In genomic region chr2:142144547-142144946, GRCh38 we compare ENCODE assay signal across 8 cellular contexts. TPM values are rescaled to one million over a fixed set of nuclear protein-coding genes. Genes with fewer than 3 reads are reported as not detected.
"Had no signal": no experiment of that assay in that cellular context is flagged by ENCODE, and none has a peak within 500 bp of the region (broad histone marks: within the 10 kb centered on the region; RNA-seq: fewer than 3 reads in every experiment).

No MANE protein-coding gene starts in this region.

- H3K4me3 ChIP-seq: GM23248, HAP-1, K562 had no signal

- ATAC-seq: HCT116, K562 had no signal

- DNase-seq: GM23248, GOT3, H7, HFFc6, IMR-90 had no signal

RNA-seq across cellular contexts. Expression of gene LRP1B, which starts 13.7 kb away (rescaled TPM):
- total RNA-seq: GM23248, HFFc6, K562 had no signal
